ENCODE assay signal across 8 cellular contexts in genomic region chr6:41547799-41548097, GRCh38. TPM values are rescaled to one million over a fixed set of nuclear protein-coding genes. Genes with fewer than 3 reads are reported as not detected.
DNase-seq lines count a peak whose midpoint lies in the region; TF ChIP-seq lines count a peak whose summit lies in the region.

No MANE protein-coding gene starts in this region.

- WGBS in adrenal gland, 4 donors, result 21 to 58% (median 43%) methylated on average over 7 to 21 of the region's 21 CpGs

- H3K4me1 ChIP-seq in NT2/D1 (ENCODE audit: insufficient read depth, insufficient read length) (peaks cover 22% of the 10 kb centered on the region), adrenal gland (replicated peaks in 1 of 2) (peaks cover 14 to 22% of the 10 kb centered on the region in 2 donors)

- no peak for TF ChIP-seq POLR2A in adrenal gland (IDR thresholded peaks at IDR 0.05)

- H3K9me3 Mint-ChIP-seq in endothelial cell (ENCODE audit: unreplicated experiment) (no peaks in the 10 kb centered on the region), nephron progenitor cell (no peaks in the 10 kb centered on the region)

- peak overlapping the region in 1 of 5 donors; percentile 95 for H3K27ac ChIP-seq in adrenal gland

- H3K9me3 ChIP-seq in NT2/D1 (ENCODE audit: insufficient read depth, low read length) (no peaks in the 10 kb centered on the region), adrenal gland (replicated peaks in 1 of 3) (no peaks in the 10 kb centered on the region)

- TF ChIP-seq CTCF in BJ (IDR thresholded peaks at IDR 0.05; ENCODE audit: insufficient read depth, low read depth, low read length) (no peak), endothelial cell (IDR thresholded peaks at IDR 0.05; ENCODE audit: unreplicated experiment) (no peak), nephron progenitor cell (IDR thresholded peaks at IDR 0.05) (no peak), adrenal gland (IDR thresholded peaks at IDR 0.05) (no peak)

- H3K27me3 ChIP-seq in BJ (ENCODE audit: control insufficient read depth, insufficient read depth, low read length), result no peaks in the 10 kb centered on the region
- peaks cover 86% of the 10 kb centered on the region for H3K27me3 ChIP-seq in NT2/D1 (ENCODE audit: insufficient read depth, insufficient read length)
- H3K27me3 ChIP-seq in adrenal gland, result no peaks in the 10 kb centered on the region

- DNase-seq in BJ (ENCODE audit: low read depth) (no peak), NT2/D1 (ENCODE audit: low read depth, low spot score) (no peak), endothelial cell (ENCODE audit: low spot score) (no peak), nephron progenitor cell (no peak), GM19240 (ENCODE audit: insufficient read length, low spot score) (no peak), adrenal gland (no peak), NCI-H1105 (lab: John Stamatoyannopoulos, UW) (no peak), COR-L47 (lab: John Stamatoyannopoulos, UW) (no peak)

- H3K4me3 ChIP-seq in BJ (ENCODE audit: low read depth, low read length) (peak overlapping the region; percentile 90), NT2/D1 (ENCODE audit: insufficient read length, low read depth) (peak overlapping the region; percentile 53), adrenal gland (peak overlapping the region in 2 of 4 donors; percentile 76 to 97)

- intact Hi-C loops in adrenal gland (cut with DNase I), result loop anchor here in 1 of 2 donors (5.0 kb wide), 1 partner anchor 40 kb away; no protein-coding TSS in a partner anchor

- H3K27ac Mint-ChIP-seq in endothelial cell (ENCODE audit: unreplicated experiment) (no peak overlapping the region), nephron progenitor cell (no peak overlapping the region)

- peak overlapping the region; percentile 66 for H3K9ac ChIP-seq in NT2/D1 (ENCODE audit: insufficient read length, low read depth)

- H3K4me1 Mint-ChIP-seq in endothelial cell (ENCODE audit: unreplicated experiment) (peaks cover 50% of the 10 kb centered on the region), nephron progenitor cell (peaks cover 80% of the 10 kb centered on the region)

- peaks cover 5% of the 10 kb centered on the region for H3K36me3 Mint-ChIP-seq in endothelial cell (ENCODE audit: low read depth, unreplicated experiment)
- H3K36me3 Mint-ChIP-seq in nephron progenitor cell (ENCODE audit: low read depth), result peaks cover 31% of the 10 kb centered on the region

- H3K27me3 Mint-ChIP-seq in endothelial cell (ENCODE audit: unreplicated experiment) (peaks cover 10% of the 10 kb centered on the region), nephron progenitor cell (ENCODE audit: low read depth, poor library complexity) (peaks cover 62% of the 10 kb centered on the region)

- CTCF ChIA-PET in BJ (lab: Yijun Ruan, JAX), result interaction anchor here (1.0 to 2.2 kb wide), 2 partner anchors 44 to 179 kb away, joined by 4 to 10 read pairs; no protein-coding TSS in a partner anchor

- POLR2A ChIA-PET in BJ (lab: Charles Lee), result interaction anchor here (0.6 kb wide), 1 partner anchor 30 kb away, joined by 4 read pairs; no protein-coding TSS in a partner anchor

- H3K4me3 Mint-ChIP-seq in endothelial cell (ENCODE audit: unreplicated experiment) (peak overlapping the region; percentile 98), nephron progenitor cell (peak overlapping the region; percentile 98)

- peaks cover 5% of the 10 kb centered on the region; the same call in 1 of the 2 replicates for H3K36me3 ChIP-seq in BJ (ENCODE audit: control insufficient read depth, insufficient read depth, low read length)
- peaks cover 12% of the 10 kb centered on the region for H3K36me3 ChIP-seq in NT2/D1 (ENCODE audit: insufficient read depth, insufficient read length, low read length)
- no peaks in the 10 kb centered on the region for H3K36me3 ChIP-seq in adrenal gland (replicated peaks in 1 of 2)

RNA-seq across cellular contexts. Expression of gene FOXP4, which starts 1.6 kb away (rescaled TPM):
- polyA plus RNA-seq in BJ (2011; rRNA removed), result 1.9 and 4.0 TPM in 2 replicates
- 3.3 and 6.2 TPM in 2 replicates for polyA minus RNA-seq in BJ (2011; rRNA and poly(A)+ RNA removed)
- 32.5 TPM for total RNA-seq in endothelial cell (ENCODE audit: unreplicated experiment)
- 10 to 100 TPM in 5 of 8 donors, 1 to 10 TPM in 3; 6.8 to 17.3 (median 13.2) TPM for total RNA-seq in adrenal gland
- polyA plus RNA-seq in adrenal gland, result 10 to 100 TPM in 2 of 3 donors, 1 to 10 TPM in 1; 3.7 to 18.2 (median 10.0) TPM
